In the genomic region with DNA sequence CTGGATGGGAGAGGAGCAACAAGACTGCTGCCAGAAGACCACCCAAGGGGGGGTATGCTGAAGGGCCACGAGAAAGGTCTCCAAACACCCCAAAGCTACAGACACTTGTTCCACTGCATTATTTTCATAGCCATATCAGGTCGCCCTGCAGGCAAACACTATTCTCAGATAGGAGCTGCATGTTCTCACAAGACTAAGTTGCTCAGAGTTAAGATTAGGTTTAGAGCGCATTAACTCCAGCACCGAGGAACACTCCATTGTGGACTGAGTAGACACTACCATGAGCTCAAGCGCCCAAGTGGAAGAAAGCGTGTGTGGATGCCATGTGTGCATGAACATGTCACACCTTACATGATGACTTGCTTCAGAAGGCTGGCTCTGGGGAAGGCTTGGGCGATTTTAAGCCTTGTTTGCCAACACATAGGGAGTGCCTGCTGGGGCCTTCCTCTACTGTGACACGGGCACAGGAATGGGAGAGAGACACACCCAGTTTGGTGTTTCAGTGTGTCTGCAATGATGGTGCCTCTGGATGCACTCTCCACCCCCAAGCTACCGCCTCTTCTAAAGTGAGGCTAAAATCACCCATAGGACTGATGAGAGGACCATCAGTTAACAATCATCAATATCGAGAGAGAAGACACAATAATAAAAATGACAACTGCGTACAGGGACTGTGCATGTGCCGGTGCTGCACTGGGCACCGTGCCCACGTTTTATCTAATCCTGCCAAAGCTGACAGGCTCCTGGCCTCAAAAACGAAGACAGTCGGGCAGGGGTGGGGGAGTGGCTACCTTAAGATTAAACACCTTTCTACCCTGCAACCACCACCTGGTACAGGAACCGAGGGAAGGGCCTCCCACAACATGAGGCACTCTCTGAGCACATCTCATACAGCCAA, we compare ENCODE assay signal across 16 cellular contexts. TPM values are rescaled to one million over a fixed set of nuclear protein-coding genes. Genes with fewer than 3 reads are reported as not detected.
DNase-seq lines count a peak whose midpoint lies in the region; ATAC-seq and TF ChIP-seq lines count a peak whose summit lies in the region.
"Had no signal": no experiment of that assay in that cellular context is flagged by ENCODE, and none has a peak within 500 bp of the region (broad histone marks: within the 10 kb centered on the region; RNA-seq: fewer than 3 reads in every experiment).

No MANE protein-coding gene starts in this region.

- no peak for ATAC-seq in CD8-positive, alpha-beta T cell
- peak; percentile 53 to 60 for ATAC-seq in naive thymus-derived CD8-positive, alpha-beta T cell
- no peak for ATAC-seq in GM19455 (IDR thresholded peaks at IDR 0.05; ENCODE audit: unreplicated experiment)
- ATAC-seq: activated naive CD4-positive, alpha-beta T cell treated with anti-CD3 and anti-CD28 coated beads, Interleukin-2, amount 50 U/mL, for 72 hours; sciatic nerve had no signal

- no peak overlapping the region for H3K27ac ChIP-seq in CD8-positive, alpha-beta T cell (ENCODE audit: low read depth, low read length)
- H3K27ac ChIP-seq: SJCRH30 had no signal

- H3K4me3 Mint-ChIP-seq in CD8-positive, alpha-beta T cell = no peak overlapping the region
- peak overlapping the region in 7 of 10 donors; percentile 12 to 73 (median 40) for H3K4me3 Mint-ChIP-seq in naive thymus-derived CD8-positive, alpha-beta T cell
- H3K4me3 Mint-ChIP-seq: dendritic cell treated with granulocyte-macrophage colony-stimulating factor and Interleukin-4, amounts not matched to agents 40 ng/mL and 50 ng/mL, for 4 days had no signal

- intact Hi-C loops in CD8-positive, alpha-beta T cell (cut with DNase I, micrococcal nuclease) = no loop called here

- no peaks in the 10 kb centered on the region for H3K27me3 Mint-ChIP-seq in CD8-positive, alpha-beta T cell (ENCODE audit: low read depth)
- no peaks in the 10 kb centered on the region for H3K27me3 Mint-ChIP-seq in naive thymus-derived CD8-positive, alpha-beta T cell
- H3K27me3 Mint-ChIP-seq: dendritic cell treated with granulocyte-macrophage colony-stimulating factor and Interleukin-4, amounts not matched to agents 40 ng/mL and 50 ng/mL, for 4 days; IgD-negative memory B cell had no signal

- POLR2A ChIA-PET in CD8-positive, alpha-beta T cell (lab: Charles Lee) = interaction anchor here (0.5 kb wide), 1 partner anchor 139 kb away, joined by 3 read pairs; no protein-coding TSS in a partner anchor
- POLR2A ChIA-PET in naive thymus-derived CD8-positive, alpha-beta T cell (lab: Charles Lee) = no interaction called here

- CTCF ChIA-PET in CD8-positive, alpha-beta T cell (lab: Charles Lee) = no interaction called here

- H3K27me3 ChIP-seq in CD8-positive, alpha-beta T cell (ENCODE audit: insufficient read depth, low read length) = no peaks in the 10 kb centered on the region
- H3K27me3 ChIP-seq: SJCRH30 had no signal

- no peak for DNase-seq in CD8-positive, alpha-beta T cell
- DNase-seq in HUDEP-2 (lab: John Stamatoyannopoulos, UW; ENCODE audit: unreplicated experiment in 76 of 76) (peak in 74 of 76 experiments; percentile 24 to 87 (median 69)), cerebellum (ENCODE audit: low spot score) (peak; percentile 69), hippocampal formation (lab: John Stamatoyannopoulos, UW) (no peak), GM20000 (ENCODE audit: low spot score) (no peak), SKM-1 (lab: John Stamatoyannopoulos, UW; ENCODE audit: unreplicated experiment) (no peak)
- DNase-seq in naive thymus-derived CD8-positive, alpha-beta T cell = no peak
- DNase-seq: activated CD8-positive, alpha-beta memory T cell treated with anti-CD3 and anti-CD28 coated beads, Interleukin-2, amount 50 U/mL, for 4 hours; EL; NCI-H1436; SJCRH30 had no signal

- H3K4me3 ChIP-seq in CD8-positive, alpha-beta T cell (ENCODE audit: low read depth, low read length) = no peak overlapping the region
- H3K4me3 ChIP-seq: SJCRH30 had no signal

- peak overlapping the region; percentile 69 for H3K27ac Mint-ChIP-seq in CD8-positive, alpha-beta T cell
- H3K27ac Mint-ChIP-seq in naive thymus-derived CD8-positive, alpha-beta T cell = peak overlapping the region; percentile 2 to 87 (median 70)
- H3K27ac Mint-ChIP-seq: dendritic cell treated with granulocyte-macrophage colony-stimulating factor and Interleukin-4, amounts not matched to agents 40 ng/mL and 50 ng/mL, for 4 days had no signal

- H3K36me3 ChIP-seq in CD8-positive, alpha-beta T cell (ENCODE audit: insufficient read depth, low read length) = no peaks in the 10 kb centered on the region

- no peak for TF ChIP-seq CTCF in CD8-positive, alpha-beta T cell (IDR thresholded peaks at IDR 0.05)
- TF ChIP-seq CTCF in GM20000 (IDR thresholded peaks at IDR 0.05; ENCODE audit: extremely low read depth, missing control alignments) = no peak

- no peaks in the 10 kb centered on the region for H3K9me3 ChIP-seq in CD8-positive, alpha-beta T cell (ENCODE audit: low read length)
- H3K9me3 ChIP-seq: SJCRH30 had no signal

- H3K36me3 Mint-ChIP-seq in CD8-positive, alpha-beta T cell = peaks cover 40% of the 10 kb centered on the region
- peaks cover 0 to 19% (median 6%) of the 10 kb centered on the region in 3 donors for H3K36me3 Mint-ChIP-seq in naive thymus-derived CD8-positive, alpha-beta T cell
- H3K36me3 Mint-ChIP-seq: activated naive CD4-positive, alpha-beta T cell treated with anti-CD3 and anti-CD28 coated beads, Interleukin-2, amount 50 U/mL, for 72 hours had no signal

- peaks cover 61% of the 10 kb centered on the region for H3K4me1 Mint-ChIP-seq in CD8-positive, alpha-beta T cell (ENCODE audit: low read depth)
- peaks cover 43 to 91% (median 73%) of the 10 kb centered on the region in 4 donors for H3K4me1 Mint-ChIP-seq in naive thymus-derived CD8-positive, alpha-beta T cell

- H3K4me1 ChIP-seq in CD8-positive, alpha-beta T cell (ENCODE audit: insufficient read depth, low read length) = peaks cover 40% of the 10 kb centered on the region
- H3K4me1 ChIP-seq: SJCRH30 had no signal

- no peaks in the 10 kb centered on the region for H3K9me3 Mint-ChIP-seq in CD8-positive, alpha-beta T cell
- H3K9me3 Mint-ChIP-seq in naive thymus-derived CD8-positive, alpha-beta T cell = no peaks in the 10 kb centered on the region
- H3K9me3 Mint-ChIP-seq: activated naive CD4-positive, alpha-beta T cell treated with anti-CD3 and anti-CD28 coated beads, Interleukin-2, amount 50 U/mL, for 72 hours; dendritic cell treated with granulocyte-macrophage colony-stimulating factor and Interleukin-4, amounts not matched to agents 40 ng/mL and 50 ng/mL, for 4 days; IgD-negative memory B cell had no signal

RNA-seq across cellular contexts. Expression of gene SSBP3, which starts 34.9 kb away (rescaled TPM):
- total RNA-seq in CD8-positive, alpha-beta T cell = 10 to 100 TPM; 41.5 to 47.7 TPM
- 36.4 TPM for total RNA-seq in cerebellum
- 10 to 100 TPM; 88.7 to 93.8 TPM for total RNA-seq in naive thymus-derived CD8-positive, alpha-beta T cell
- polyA plus RNA-seq in naive thymus-derived CD8-positive, alpha-beta T cell = 10 to 100 TPM; 16.1 to 19.8 (median 16.7) TPM

Comparison
In these comparisons a context has a peak if more than half of its experiments do, and no peak if none do; other contexts are left out.
1. ATAC-seq: peak in naive thymus-derived CD8-positive, alpha-beta T cell (2 of 2); none in CD8-positive, alpha-beta T cell (single experiment) and GM19455 (single experiment).
2. DNase-seq: peak in HUDEP-2 (74 of 76) and cerebellum (single experiment); none in CD8-positive, alpha-beta T cell (0 of 7), naive thymus-derived CD8-positive, alpha-beta T cell (0 of 10), hippocampal formation (0 of 2), GM20000 (single experiment) and SKM-1 (single experiment).